In genomic region chr13:98482476-98483444, GRCh38 we compare ENCODE assay signal across 8 cellular contexts.
DNase-seq lines count a peak whose midpoint lies in the region; ATAC-seq, FAIRE-seq and TF ChIP-seq lines count a peak whose summit lies in the region.

No MANE protein-coding gene starts in this region.

- H3K4me3 ChIP-seq in HUES64 (ENCODE audit: low read length) (no peak overlapping the region), bronchial epithelial cell (ENCODE audit: low read depth, low read length) (no peak overlapping the region), right lobe of liver (no peak overlapping the region)

- H3K9me3 ChIP-seq in HUES64 (ENCODE audit: insufficient read depth, low read depth, low read length) (no peaks in the 10 kb centered on the region), right lobe of liver (no peaks in the 10 kb centered on the region)

- H3K36me3 ChIP-seq in HUES64 (ENCODE audit: insufficient read depth, low read length) (peaks cover 9% of the 10 kb centered on the region; the same call in 1 of the 2 replicates), bronchial epithelial cell (ENCODE audit: control insufficient read depth, insufficient read depth, low read length) (peaks cover 8% of the 10 kb centered on the region), right lobe of liver (no peaks in the 10 kb centered on the region)

- no peaks in the 10 kb centered on the region for H3K27me3 ChIP-seq in HUES64 (ENCODE audit: insufficient read depth, low read length)
- H3K27me3 ChIP-seq in bronchial epithelial cell (ENCODE audit: control insufficient read depth, insufficient read depth, low read length), result no peaks in the 10 kb centered on the region
- H3K27me3 ChIP-seq in right lobe of liver, result no peaks in the 10 kb centered on the region

- H3K4me1 Mint-ChIP-seq in type B pancreatic cell (ENCODE audit: unreplicated experiment), result peaks cover 69% of the 10 kb centered on the region

- TF ChIP-seq CTCF in C4-2B (conservative IDR thresholded peaks at IDR 0.05) (no peak; the same call in 1 of the 2 replicates), bronchial epithelial cell (IDR thresholded peaks at IDR 0.05; ENCODE audit: insufficient read depth, low read length, severe bottlenecking) (peak; percentile 18), right lobe of liver (IDR thresholded peaks at IDR 0.05) (peak in 2 of 4 donors; percentile 22 to 35), type B pancreatic cell (conservative IDR thresholded peaks at IDR 0.05) (peak; percentile 29)

- peak overlapping the region; percentile 78 for H3K27ac ChIP-seq in C4-2B
- H3K27ac ChIP-seq in HUES64 (ENCODE audit: low read depth, low read length), result peak overlapping the region; percentile 50; the same call in 1 of the 2 replicates
- peak overlapping the region; percentile 7 to 91 (median 67) for H3K27ac ChIP-seq in right lobe of liver

- peaks cover 11% of the 10 kb centered on the region for H3K36me3 Mint-ChIP-seq in type B pancreatic cell

- FAIRE-seq in bronchial epithelial cell (lab: Jason Lieb, UNC), result no peak

- H3K4me1 ChIP-seq in HUES64 (ENCODE audit: insufficient read depth, low read length) (peaks cover 60% of the 10 kb centered on the region), right lobe of liver (peaks cover 0 to 62% (median 29%) of the 10 kb centered on the region in 4 donors)

- H3K27me3 Mint-ChIP-seq in type B pancreatic cell, result no peaks in the 10 kb centered on the region

- peak; percentile 66 to 88 (median 80) for ATAC-seq in right lobe of liver
- ATAC-seq in GM19324 (IDR thresholded peaks at IDR 0.05; ENCODE audit: low FRiP score, unreplicated experiment), result no peak
- ATAC-seq in GM19455 (IDR thresholded peaks at IDR 0.05; ENCODE audit: unreplicated experiment), result no peak

- peak overlapping the region; percentile 99 for H3K27ac Mint-ChIP-seq in type B pancreatic cell

- no peak for TF ChIP-seq POLR2A in right lobe of liver (IDR thresholded peaks at IDR 0.05)

- no peak overlapping the region for H3K9ac ChIP-seq in HUES64 (ENCODE audit: low read depth, low read length)

- DNase-seq in bronchial epithelial cell (ENCODE audit: low read depth), result peak; percentile 44
- DNase-seq in right lobe of liver, result peak; percentile 85 to 93 (median 92)
- DNase-seq in type B pancreatic cell (ENCODE audit: extremely low spot score, unreplicated experiment), result no peak
- no peak for DNase-seq in superior temporal gyrus (ENCODE audit: extremely low spot score)

- intact Hi-C loops in right lobe of liver (cut with DNase I), result loop anchor here in 1 of 2 donors (10.0 kb wide), 1 partner anchor 82 kb away; no protein-coding TSS in a partner anchor

- H3K4me3 Mint-ChIP-seq in type B pancreatic cell, result no peak overlapping the region

- WGBS in HUES64, result 82% methylated on average over 28 of the region's 28 CpGs
- WGBS in right lobe of liver (ENCODE audit: insufficient coverage, low coverage, low lambda C conversion rate, missing lambda C conversion rate), result 47% methylated on average over 20 of the region's 28 CpGs

- H3K9me3 Mint-ChIP-seq in type B pancreatic cell, result no peaks in the 10 kb centered on the region

Comparison
In these comparisons a context has a peak if more than half of its experiments do, and no peak if none do; other contexts are left out.
1. DNase-seq: peak in bronchial epithelial cell (single experiment) and right lobe of liver (3 of 3); none in type B pancreatic cell (single experiment) and superior temporal gyrus (single experiment).
2. ATAC-seq: peak in right lobe of liver (4 of 4); none in GM19324 (single experiment) and GM19455 (single experiment).
3. Peak in every context shown above with its lines, with median percentiles within 50 percentile points of each other: H3K27ac ChIP-seq.